ENCODE assay signal across 8 cellular contexts in genomic region chrX:149795531-149795930, GRCh38.
DNase-seq lines count a peak whose midpoint lies in the region; ATAC-seq lines count a peak whose summit lies in the region.
"Not testable (repeated sequence)": the region's sequence is repeated elsewhere in the genome, so short reads cannot be mapped to it uniquely, and the experiment has no call there.

No MANE protein-coding gene starts in this region.

- H3K4me1 Mint-ChIP-seq in activated naive CD8-positive, alpha-beta T cell treated with anti-CD3 and anti-CD28 coated beads, Interleukin-2, amount 50 U/mL, for 24 hours: peaks cover 30% of the 10 kb centered on the region
- H3K4me1 Mint-ChIP-seq in stimulated activated naive B cell treated with anti-CD40 and anti-IgM and Interleukin-4, amounts not matched to agents 10 μg/mL and 1 μg/mL and 100 μg/mL, for 72 hours: peaks cover 0 to 18% of the 10 kb centered on the region in 2 donors

- not testable (repeated sequence) for H3K4me3 Mint-ChIP-seq in activated naive CD8-positive, alpha-beta T cell treated with anti-CD3 and anti-CD28 coated beads, Interleukin-2, amount 50 U/mL, for 24 hours; stimulated activated naive B cell treated with anti-CD40 and anti-IgM and Interleukin-4, amounts not matched to agents 10 μg/mL and 1 μg/mL and 100 μg/mL, for 72 hours

- not testable (repeated sequence) for H3K27me3 Mint-ChIP-seq in activated naive CD8-positive, alpha-beta T cell treated with anti-CD3 and anti-CD28 coated beads, Interleukin-2, amount 50 U/mL, for 24 hours; stimulated activated naive B cell treated with anti-CD40 and anti-IgM and Interleukin-4, amounts not matched to agents 10 μg/mL and 1 μg/mL and 100 μg/mL, for 72 hours

- not testable (repeated sequence) for H3K27ac Mint-ChIP-seq in activated naive CD8-positive, alpha-beta T cell treated with anti-CD3 and anti-CD28 coated beads, Interleukin-2, amount 50 U/mL, for 24 hours; stimulated activated naive B cell treated with anti-CD40 and anti-IgM and Interleukin-4, amounts not matched to agents 10 μg/mL and 1 μg/mL and 100 μg/mL, for 72 hours

- not testable (repeated sequence) for H3K36me3 Mint-ChIP-seq in activated naive CD8-positive, alpha-beta T cell treated with anti-CD3 and anti-CD28 coated beads, Interleukin-2, amount 50 U/mL, for 24 hours (ENCODE audit: low read depth); stimulated activated naive B cell treated with anti-CD40 and anti-IgM and Interleukin-4, amounts not matched to agents 10 μg/mL and 1 μg/mL and 100 μg/mL, for 72 hours

- ATAC-seq in GM18511 (IDR thresholded peaks at IDR 0.05; ENCODE audit: unreplicated experiment) (peak; percentile 95), GM19351 (IDR thresholded peaks at IDR 0.05; ENCODE audit: unreplicated experiment) (peak; percentile 99), GM21529 (IDR thresholded peaks at IDR 0.05; ENCODE audit: unreplicated experiment) (peak; percentile 99), HG02852 (IDR thresholded peaks at IDR 0.05; ENCODE audit: unreplicated experiment) (peak; percentile 98), HG03135 (IDR thresholded peaks at IDR 0.05; ENCODE audit: unreplicated experiment) (peak; percentile 99), HG03571 (IDR thresholded peaks at IDR 0.05; ENCODE audit: unreplicated experiment) (peak; percentile 98)
- ATAC-seq in activated naive CD8-positive, alpha-beta T cell treated with anti-CD3 and anti-CD28 coated beads, Interleukin-2, amount 50 U/mL, for 24 hours: peak; percentile 99
- ATAC-seq in stimulated activated naive B cell treated with anti-CD40 and anti-IgM and Interleukin-4, amounts not matched to agents 10 μg/mL and 1 μg/mL and 100 μg/mL, for 72 hours (replicated peaks): peak; percentile 84 to 98

- not testable (repeated sequence) for DNase-seq in activated naive CD8-positive, alpha-beta T cell treated with anti-CD3 and anti-CD28 coated beads, Interleukin-2, amount 50 U/mL, for 24 hours; stimulated activated naive B cell treated with anti-CD40 and anti-IgM and Interleukin-4, amounts not matched to agents 10 μg/mL and 1 μg/mL and 100 μg/mL, for 72 hours

- not testable (repeated sequence) for H3K9me3 Mint-ChIP-seq in activated naive CD8-positive, alpha-beta T cell treated with anti-CD3 and anti-CD28 coated beads, Interleukin-2, amount 50 U/mL, for 24 hours; stimulated activated naive B cell treated with anti-CD40 and anti-IgM and Interleukin-4, amounts not matched to agents 10 μg/mL and 1 μg/mL and 100 μg/mL, for 72 hours
